In genomic region chr19:58228584-58229254, GRCh38 we compare ENCODE assay signal across 1 cellular context.
A peak's percentile ranks its signal among the peaks of the same experiment; 100 is the strongest.
TF ChIP-seq lines count a peak whose summit lies in the region.

Gene ZNF544 (plus strand): TSS chr19:58228914. CDS start chr19:58244024, 15,110 bp downstream.

TF ChIP-seq in HepG2, 621 proteins besides CTCF, POLR2A, EP300 and RAD21 (continued from another document and continues in another):
- TF ChIP-seq ZNF143 (CRISPR knock-in tag; IDR thresholded peaks at IDR 0.05) (peak; percentile 89), ZNF142 (CRISPR knock-in tag; IDR thresholded peaks at IDR 0.05) (no peak), RNF2 (conservative IDR thresholded peaks at IDR 0.05; ENCODE audit: low read depth) (no peak), IKZF4 (CRISPR knock-in tag; IDR thresholded peaks at IDR 0.05; ENCODE audit: borderline replicate concordance, low read depth, not compliant biosample characterization) (no peak), JUND (CRISPR knock-in tag; IDR thresholded peaks at IDR 0.05) (no peak), E2F1 (CRISPR knock-in tag; IDR thresholded peaks at IDR 0.05) (peak; percentile 68; the same call in 1 of the 2 replicates), ZNF747 (CRISPR knock-in tag; IDR thresholded peaks at IDR 0.05; ENCODE audit: borderline replicate concordance) (peak; percentile 44; the same call in 1 of the 2 replicates), ZNF263 (CRISPR knock-in tag; IDR thresholded peaks at IDR 0.05) (no peak; the same call in 1 of the 2 replicates), DRAP1 (CRISPR knock-in tag; IDR thresholded peaks at IDR 0.05) (peak; percentile 39; the same call in 1 of the 2 replicates), SNAI1 (CRISPR knock-in tag; IDR thresholded peaks at IDR 0.05; ENCODE audit: borderline replicate concordance) (0 out of 2 replicates have a peak, but pooled peaks have one; percentile 49), HMGA1 (CRISPR knock-in tag; conservative IDR thresholded peaks at IDR 0.05) (no peak), SAP130 (CRISPR knock-in tag; IDR thresholded peaks at IDR 0.05; ENCODE audit: low read depth) (peak; percentile 77), DDIT3 (CRISPR knock-in tag; IDR thresholded peaks at IDR 0.05) (no peak), SP4 (CRISPR knock-in tag; IDR thresholded peaks at IDR 0.05) (peak; percentile 34; the same call in 1 of the 2 replicates), SOX13 (IDR thresholded peaks at IDR 0.05) (no peak), SOX13 (CRISPR knock-in tag; conservative IDR thresholded peaks at IDR 0.05 in 1 of 2, IDR thresholded peaks at IDR 0.05 in 1 of 2) (0 out of 4 replicates have a peak, but pooled peaks of 1 of the 2 experiments have one; percentile 6), MED8 (CRISPR knock-in tag; IDR thresholded peaks at IDR 0.05; ENCODE audit: insufficient replicate concordance) (peak; percentile 45), SMARCE1 (IDR thresholded peaks at IDR 0.05; ENCODE audit: borderline replicate concordance) (no peak), SALL1 (CRISPR knock-in tag; IDR thresholded peaks at IDR 0.05) (peak; percentile 67), HDAC2 (CRISPR knock-in tag; IDR thresholded peaks at IDR 0.05) (peak; percentile 26; the same call in 1 of the 2 replicates), KMT2B (CRISPR knock-in tag; IDR thresholded peaks at IDR 0.05) (peak; percentile 68), SNAPC2 (CRISPR knock-in tag; IDR thresholded peaks at IDR 0.05) (no peak), ZBTB40 (IDR thresholded peaks at IDR 0.05) (no peak), ZBTB40 (CRISPR knock-in tag; IDR thresholded peaks at IDR 0.05) (peak; percentile 67), POLR2AphosphoS5 (IDR thresholded peaks at IDR 0.05; ENCODE audit: low read depth, low read length) (peak; percentile 73), KLF16 (CRISPR knock-in tag; IDR thresholded peaks at IDR 0.05) (0 out of 4 replicates have a peak, but pooled peaks of 1 of the 2 experiments have one; percentile 30), ZGPAT (CRISPR knock-in tag; IDR thresholded peaks at IDR 0.05) (peak; percentile 49; the same call in 1 of the 2 replicates), ZBTB42 (CRISPR knock-in tag; IDR thresholded peaks at IDR 0.05) (no peak), ZNF687 (CRISPR knock-in tag; IDR thresholded peaks at IDR 0.05) (peak; percentile 92), ZNF580 (CRISPR knock-in tag; IDR thresholded peaks at IDR 0.05; ENCODE audit: borderline replicate concordance, low read depth) (0 out of 2 replicates have a peak, but pooled peaks have one; percentile 25), THAP11 (CRISPR knock-in tag; IDR thresholded peaks at IDR 0.05) (peak; percentile 90), ETV5 (CRISPR knock-in tag; IDR thresholded peaks at IDR 0.05; ENCODE audit: borderline replicate concordance) (peak; percentile 67; the same call in 1 of the 2 replicates), GATAD1 (CRISPR knock-in tag; IDR thresholded peaks at IDR 0.05) (peak; percentile 81)
